17 cellular contexts compared by ENCODE assay signal in genomic region chr19:36750066-36750691, GRCh38.
"Had no signal": no experiment of that assay in that cellular context is flagged by ENCODE, and none has a peak within 500 bp of the region (broad histone marks: within the 10 kb centered on the region; RNA-seq: fewer than 3 reads in every experiment).

No MANE protein-coding gene starts in this region.

- H3K27ac Mint-ChIP-seq: activated CD4-positive, alpha-beta T cell treated with anti-CD3 and anti-CD28 coated beads for 36 hours; activated CD8-positive, alpha-beta T cell treated with anti-CD3 and anti-CD28 coated beads for 36 hours; activated naive CD8-positive, alpha-beta T cell treated with anti-CD3 and anti-CD28 coated beads, Interleukin-2, amount 50 U/mL, for 24 hours; dendritic cell treated with granulocyte-macrophage colony-stimulating factor and Interleukin-4, amounts not matched to agents 40 ng/mL and 50 ng/mL, for 4 days; naive B cell had no signal

- H3K27me3 Mint-ChIP-seq: activated CD4-positive, alpha-beta T cell treated with anti-CD3 and anti-CD28 coated beads for 36 hours; activated CD8-positive, alpha-beta T cell treated with anti-CD3 and anti-CD28 coated beads for 36 hours; activated naive CD8-positive, alpha-beta T cell treated with anti-CD3 and anti-CD28 coated beads, Interleukin-2, amount 50 U/mL, for 24 hours; dendritic cell treated with granulocyte-macrophage colony-stimulating factor and Interleukin-4, amounts not matched to agents 40 ng/mL and 50 ng/mL, for 4 days; naive B cell had no signal

- H3K27ac ChIP-seq: hepatocyte, lower lobe of right lung, sigmoid colon, stomach, tibial artery, uterus, WERI-Rb-1 had no signal

- H3K4me3 ChIP-seq: hepatocyte, lower lobe of right lung, sigmoid colon, stomach, tibial artery, uterus had no signal

- H3K36me3 ChIP-seq: uterus had no signal

- H3K27me3 ChIP-seq: hepatocyte, sigmoid colon, stomach, tibial artery, uterus had no signal

- H3K4me1 Mint-ChIP-seq: activated CD4-positive, alpha-beta T cell treated with anti-CD3 and anti-CD28 coated beads for 36 hours; activated naive CD8-positive, alpha-beta T cell treated with anti-CD3 and anti-CD28 coated beads, Interleukin-2, amount 50 U/mL, for 24 hours; naive B cell had no signal

- H3K4me3 Mint-ChIP-seq: activated CD4-positive, alpha-beta T cell treated with anti-CD3 and anti-CD28 coated beads for 36 hours; activated CD8-positive, alpha-beta T cell treated with anti-CD3 and anti-CD28 coated beads for 36 hours; activated naive CD8-positive, alpha-beta T cell treated with anti-CD3 and anti-CD28 coated beads, Interleukin-2, amount 50 U/mL, for 24 hours; dendritic cell treated with granulocyte-macrophage colony-stimulating factor and Interleukin-4, amounts not matched to agents 40 ng/mL and 50 ng/mL, for 4 days had no signal

- H3K4me1 ChIP-seq: lower lobe of right lung, sigmoid colon, stomach, tibial artery, uterus had no signal

- H3K4me2 ChIP-seq: hepatocyte had no signal

- ATAC-seq: activated CD4-positive, alpha-beta T cell treated with anti-CD3 and anti-CD28 coated beads for 36 hours; activated CD8-positive, alpha-beta T cell treated with anti-CD3 and anti-CD28 coated beads for 36 hours; activated naive CD8-positive, alpha-beta T cell treated with anti-CD3 and anti-CD28 coated beads, Interleukin-2, amount 50 U/mL, for 24 hours; lower lobe of right lung had no signal

- DNase-seq: activated CD4-positive, alpha-beta T cell treated with anti-CD3 and anti-CD28 coated beads for 36 hours; activated CD8-positive, alpha-beta memory T cell treated with anti-CD3 and anti-CD28 coated beads, Interleukin-2, amount 50 U/mL, for 48 hours; activated CD8-positive, alpha-beta T cell treated with anti-CD3 and anti-CD28 coated beads for 36 hours; activated naive CD8-positive, alpha-beta T cell treated with anti-CD3 and anti-CD28 coated beads, Interleukin-2, amount 50 U/mL, for 24 hours; caudate nucleus; lower lobe of right lung; midbrain; naive B cell; sigmoid colon; stimulated activated CD4-positive, alpha-beta T cell treated with anti-CD3 and anti-CD28 coated beads, Interleukin-4, amount 100 ng/mL, for 4 hours; stomach; T-helper 1 cell; tibial artery; uterus; WERI-Rb-1 had no signal
